Comparison of ENCODE assay signal across 8 cellular contexts in the genomic region with DNA sequence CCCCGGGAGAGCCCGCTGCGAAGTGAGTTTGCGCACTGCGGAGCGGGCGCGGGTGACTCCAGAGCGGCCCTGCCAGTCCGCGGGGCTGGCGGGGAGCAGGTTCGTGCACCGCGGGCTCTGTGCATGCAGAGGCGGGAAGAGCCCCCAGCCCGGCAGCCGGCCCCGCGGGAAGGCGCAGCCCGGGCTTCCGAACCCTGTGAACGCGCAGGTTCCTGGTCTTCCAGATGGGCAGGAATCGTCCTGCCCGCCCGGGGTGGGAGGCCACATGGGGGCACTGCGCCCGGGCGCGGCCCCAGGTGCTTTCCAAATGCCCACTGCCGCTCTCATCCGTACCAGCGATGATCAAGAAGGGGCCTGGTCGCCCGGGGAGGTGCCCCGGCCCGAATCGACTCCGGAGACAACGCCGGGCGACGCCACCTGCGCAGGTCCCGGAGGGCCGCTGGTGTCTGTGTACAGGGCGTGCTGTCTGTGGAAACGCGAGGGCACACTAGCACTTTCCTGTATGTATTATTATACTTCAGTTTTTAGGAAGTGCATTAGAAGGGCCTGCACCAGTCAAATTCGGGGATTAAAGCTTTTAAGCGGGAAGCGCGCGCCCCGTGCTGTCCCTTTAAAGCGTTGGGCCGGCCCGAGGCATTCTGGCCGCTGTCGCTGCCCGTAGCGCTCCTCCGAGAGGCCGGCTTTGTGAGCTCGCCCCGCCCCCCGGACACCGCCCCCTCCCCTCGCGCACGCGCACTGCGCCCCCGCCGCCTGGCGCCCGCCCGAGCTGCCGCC. TPM values are rescaled to one million over a fixed set of nuclear protein-coding genes. Genes with fewer than 3 reads are reported as not detected.
DNase-seq lines count a peak whose midpoint lies in the region; ATAC-seq and TF ChIP-seq lines count a peak whose summit lies in the region.

A gene (plus strand): TSS at position 740 of the 774 bp plus-strand sequence. CDS start 3,796 bp downstream, outside the sequence.

- peak; percentile 51 for ATAC-seq in GM21360 (IDR thresholded peaks at IDR 0.05; ENCODE audit: unreplicated experiment)
- ATAC-seq in PC-3: peak; percentile 72

- no peaks in the 10 kb centered on the region for H3K9me3 ChIP-seq in HUES6 (ENCODE audit: control insufficient read depth, insufficient read depth, low read depth, low read length)
- no peaks in the 10 kb centered on the region for H3K9me3 ChIP-seq in PC-3 (ENCODE audit: low read length)
- H3K9me3 ChIP-seq in mononuclear cell (ENCODE audit: low read depth, low read length): no peaks in the 10 kb centered on the region

- POLR2A ChIA-PET in PC-3 (lab: Charles Lee; ENCODE audit: unreplicated experiment): interaction anchor here (0.6 kb wide), 3 partner anchors 111 to 938 kb away, joined by 4 to 16 read pairs (median 5); no protein-coding TSS in a partner anchor

- H4K20me1 ChIP-seq in PC-3 (ENCODE audit: low read length): peaks cover 17% of the 10 kb centered on the region; the same call in 1 of the 2 replicates

- no peaks in the 10 kb centered on the region for H3F3A ChIP-seq in PC-3 (ENCODE audit: low read length, unreplicated experiment)

- no peaks in the 10 kb centered on the region for H3K27me3 ChIP-seq in HUES6 (ENCODE audit: control insufficient read depth, insufficient read depth, low read length)
- H3K27me3 ChIP-seq in PC-3 (ENCODE audit: low read length): no peaks in the 10 kb centered on the region
- no peaks in the 10 kb centered on the region for H3K27me3 ChIP-seq in mononuclear cell (ENCODE audit: insufficient read depth, low read length)

- H3K9ac ChIP-seq in HUES6 (ENCODE audit: low read length): peak within 1 kb of the TSS; percentile 95
- peak within 1 kb of the TSS; percentile 95 for H3K9ac ChIP-seq in PC-3 (ENCODE audit: low read length)

- peak; percentile 93 for DNase-seq in COLO668 (lab: John Stamatoyannopoulos, UW; ENCODE audit: unreplicated experiment)
- peak; percentile 83 for DNase-seq in PC-3
- DNase-seq in activated T-cell treated with anti-CD3 and anti-CD28 coated beads for 4 hours: peak; percentile 85
- peak; percentile 92 for DNase-seq in epithelial cell of esophagus (ENCODE audit: low read depth)
- peak; percentile 82 to 89 for DNase-seq in stimulated activated CD8-positive, alpha-beta memory T cell treated with anti-CD3 and anti-CD28 coated beads, Interleukin-2, amount 100 ng/mL, for 1 hour (ENCODE audit: low read depth in 2 of 2)

- no peaks in the 10 kb centered on the region for H3K9me2 ChIP-seq in PC-3 (replicated peaks; ENCODE audit: low read length)

- H3K79me2 ChIP-seq in PC-3 (ENCODE audit: low read length): peaks cover 47% of the 10 kb centered on the region

- H3K27ac ChIP-seq in HUES6 (ENCODE audit: low read depth, low read length) (peak within 1 kb of the TSS; percentile 83), PC-3 (ENCODE audit: low read length) (peak within 1 kb of the TSS; percentile 31)

- H3K4me3 ChIP-seq in HUES6 (ENCODE audit: low read depth, low read length) (peak within 1 kb of the TSS; percentile 99), PC-3 (ENCODE audit: low read length) (peak within 1 kb of the TSS; percentile 98), epithelial cell of esophagus (ENCODE audit: low read length) (peak within 1 kb of the TSS; percentile 89), mononuclear cell (ENCODE audit: low read length) (peak within 1 kb of the TSS; percentile 92)

- peak within 1 kb of the TSS; percentile 80 for H2AFZ ChIP-seq in PC-3 (ENCODE audit: low read length)

- CTCF ChIA-PET in PC-3 (lab: Charles Lee): interaction anchor here (0.9 kb wide), 1 partner anchor 308 kb away, joined by 4 read pairs; no protein-coding TSS in a partner anchor

- intact Hi-C loops in PC-3 (cut with micrococcal nuclease): loop anchor here (5.0 kb wide), 1 partner anchor 68 kb away; a partner anchor contains a TSS

- TF ChIP-seq CTCF in PC-3 (conservative IDR thresholded peaks at IDR 0.05; ENCODE audit: low read depth, low read length) (0 out of 2 replicates have a peak, but pooled peaks have one; percentile 20), epithelial cell of esophagus (IDR thresholded peaks at IDR 0.05; ENCODE audit: insufficient read depth, low read depth, low read length, missing control alignments) (no peak)

- TSS peak; percentile 59 for BruUV-seq in PC-3 (replicated peaks; lab: Mats Ljungman, UMichigan)

- H3K36me3 ChIP-seq in HUES6 (ENCODE audit: control insufficient read depth, insufficient read depth, low read length): peaks cover 9% of the 10 kb centered on the region
- H3K36me3 ChIP-seq in PC-3 (ENCODE audit: low read depth, low read length): peaks cover 3% of the 10 kb centered on the region; the same call in 1 of the 2 replicates

- peak within 1 kb of the TSS; percentile 95 for H3K4me2 ChIP-seq in PC-3 (ENCODE audit: low read length)

- peaks cover 31% of the 10 kb centered on the region for H3K4me1 ChIP-seq in HUES6 (ENCODE audit: control insufficient read depth, insufficient read depth, low read length)
- peaks cover 25% of the 10 kb centered on the region for H3K4me1 ChIP-seq in PC-3 (ENCODE audit: insufficient read depth, low read length)
- H3K4me1 ChIP-seq in mononuclear cell (ENCODE audit: insufficient read depth, low read length): peaks cover 35% of the 10 kb centered on the region

RNA-seq across cellular contexts. Expression of the gene that starts here (rescaled TPM):
- total RNA-seq in PC-3 (2014; rRNA removed) (29.1 and 35.7 TPM in 2 replicates), mononuclear cell (9.7 TPM)

Comparison
In these comparisons a context has a peak if more than half of its experiments do, and no peak if none do; other contexts are left out.
1. Peak in every context shown above with its lines: DNase-seq, ATAC-seq, H3K4me3 ChIP-seq and H3K27ac ChIP-seq.